ENCODE assay signal across 1 cellular context in the genomic region with DNA sequence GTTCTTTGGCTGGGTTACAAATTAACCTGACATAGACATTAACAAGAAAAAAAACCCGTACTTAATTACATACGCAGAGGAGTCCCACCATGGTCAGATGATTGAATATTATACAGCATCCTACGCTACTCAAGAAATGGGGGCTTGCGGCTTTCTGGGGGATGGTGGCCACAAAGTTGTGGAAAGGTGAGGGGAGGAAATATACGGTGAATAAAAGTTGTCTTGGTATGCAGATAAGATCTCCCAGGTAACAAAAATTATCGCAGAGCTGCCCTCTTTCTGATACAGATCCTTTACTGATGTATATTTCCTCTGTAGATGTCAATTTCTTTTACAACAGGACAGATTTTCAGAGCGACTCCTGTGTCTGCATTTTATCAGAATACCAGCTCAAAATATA.
A peak's percentile ranks its signal among the peaks of the same experiment; 100 is the strongest.
TF ChIP-seq lines count a peak whose summit lies in the region.

No MANE protein-coding gene starts in this region.

TF ChIP-seq in K562, 482 proteins besides CTCF, POLR2A, EP300 and RAD21:
- peak; percentile 67; the same call in 1 of the 2 replicates for TF ChIP-seq ZEB2 (IDR thresholded peaks at IDR 0.05)
- TF ChIP-seq, protein P1, sequence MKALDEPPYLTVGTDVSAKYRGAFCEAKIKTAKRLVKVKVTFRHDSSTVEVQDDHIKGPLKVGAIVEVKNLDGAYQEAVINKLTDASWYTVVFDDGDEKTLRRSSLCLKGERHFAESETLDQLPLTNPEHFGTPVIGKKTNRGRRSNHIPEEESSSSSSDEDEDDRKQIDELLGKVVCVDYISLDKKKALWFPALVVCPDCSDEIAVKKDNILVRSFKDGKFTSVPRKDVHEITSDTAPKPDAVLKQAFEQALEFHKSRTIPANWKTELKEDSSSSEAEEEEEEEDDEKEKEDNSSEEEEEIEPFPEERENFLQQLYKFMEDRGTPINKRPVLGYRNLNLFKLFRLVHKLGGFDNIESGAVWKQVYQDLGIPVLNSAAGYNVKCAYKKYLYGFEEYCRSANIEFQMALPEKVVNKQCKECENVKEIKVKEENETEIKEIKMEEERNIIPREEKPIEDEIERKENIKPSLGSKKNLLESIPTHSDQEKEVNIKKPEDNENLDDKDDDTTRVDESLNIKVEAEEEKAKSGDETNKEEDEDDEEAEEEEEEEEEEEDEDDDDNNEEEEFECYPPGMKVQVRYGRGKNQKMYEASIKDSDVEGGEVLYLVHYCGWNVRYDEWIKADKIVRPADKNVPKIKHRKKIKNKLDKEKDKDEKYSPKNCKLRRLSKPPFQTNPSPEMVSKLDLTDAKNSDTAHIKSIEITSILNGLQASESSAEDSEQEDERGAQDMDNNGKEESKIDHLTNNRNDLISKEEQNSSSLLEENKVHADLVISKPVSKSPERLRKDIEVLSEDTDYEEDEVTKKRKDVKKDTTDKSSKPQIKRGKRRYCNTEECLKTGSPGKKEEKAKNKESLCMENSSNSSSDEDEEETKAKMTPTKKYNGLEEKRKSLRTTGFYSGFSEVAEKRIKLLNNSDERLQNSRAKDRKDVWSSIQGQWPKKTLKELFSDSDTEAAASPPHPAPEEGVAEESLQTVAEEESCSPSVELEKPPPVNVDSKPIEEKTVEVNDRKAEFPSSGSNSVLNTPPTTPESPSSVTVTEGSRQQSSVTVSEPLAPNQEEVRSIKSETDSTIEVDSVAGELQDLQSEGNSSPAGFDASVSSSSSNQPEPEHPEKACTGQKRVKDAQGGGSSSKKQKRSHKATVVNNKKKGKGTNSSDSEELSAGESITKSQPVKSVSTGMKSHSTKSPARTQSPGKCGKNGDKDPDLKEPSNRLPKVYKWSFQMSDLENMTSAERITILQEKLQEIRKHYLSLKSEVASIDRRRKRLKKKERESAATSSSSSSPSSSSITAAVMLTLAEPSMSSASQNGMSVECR (CRISPR knock-in tag; IDR thresholded peaks at IDR 0.05) = no peak
